ENCODE assay signal across 12 cellular contexts in the genomic region with DNA sequence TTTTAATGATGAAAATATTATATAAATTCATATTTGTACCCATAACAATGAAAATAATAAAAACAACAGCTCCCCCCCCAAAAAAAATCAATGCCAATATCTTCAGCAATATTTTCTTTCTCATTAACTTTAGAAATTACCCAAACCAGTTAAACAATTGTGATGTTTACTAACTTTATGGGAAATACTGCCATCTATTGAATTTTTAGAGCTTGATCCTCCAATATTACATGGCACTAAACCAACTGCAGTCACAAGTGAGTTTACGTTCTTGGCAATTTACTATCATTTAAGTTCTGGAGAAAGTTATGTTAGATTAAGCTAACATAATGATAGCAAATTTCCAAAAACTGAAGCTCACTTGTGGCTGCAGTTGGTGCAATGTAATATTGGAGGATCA.
DNase-seq lines count a peak whose midpoint lies in the region; ATAC-seq and TF ChIP-seq lines count a peak whose summit lies in the region.
"Had no signal": no experiment of that assay in that cellular context is flagged by ENCODE, and none has a peak within 500 bp of the region (broad histone marks: within the 10 kb centered on the region; RNA-seq: fewer than 3 reads in every experiment).

No MANE protein-coding gene starts in this region.

- H3K4me1 Mint-ChIP-seq in activated T-cell treated with anti-CD3 and anti-CD28 coated beads, Interleukin-2, amount 50 U/mL, for 24 hours (ENCODE audit: low read depth) = no peaks in the 10 kb centered on the region
- H3K4me1 Mint-ChIP-seq: activated naive CD8-positive, alpha-beta T cell treated with anti-CD3 and anti-CD28 coated beads, Interleukin-2, amount 10 ng/mL, durations not matched to agents 7 days and 5 days; naive B cell had no signal

- no peaks in the 10 kb centered on the region for H3K27me3 ChIP-seq in dorsolateral prefrontal cortex
- H3K27me3 ChIP-seq in upper lobe of right lung = no peaks in the 10 kb centered on the region
- H3K27me3 ChIP-seq in testis = no peaks in the 10 kb centered on the region

- no peak for TF ChIP-seq POLR2A in testis (IDR thresholded peaks at IDR 0.05)

- H3K27ac ChIP-seq in dorsolateral prefrontal cortex = no peak overlapping the region
- H3K27ac ChIP-seq in upper lobe of right lung = no peak overlapping the region
- no peak overlapping the region for H3K27ac ChIP-seq in testis

- no peaks in the 10 kb centered on the region for H3K36me3 ChIP-seq in upper lobe of right lung
- no peaks in the 10 kb centered on the region for H3K36me3 ChIP-seq in testis (ENCODE audit: low read depth, missing control alignments)

- H3K9me3 Mint-ChIP-seq in activated T-cell treated with anti-CD3 and anti-CD28 coated beads, Interleukin-2, amount 50 U/mL, for 24 hours = peaks cover 5% of the 10 kb centered on the region
- H3K9me3 Mint-ChIP-seq: activated naive CD8-positive, alpha-beta T cell treated with anti-CD3 and anti-CD28 coated beads, Interleukin-2, amount 10 ng/mL, durations not matched to agents 7 days and 5 days had no signal

- H3K4me1 ChIP-seq in upper lobe of right lung = no peaks in the 10 kb centered on the region
- H3K4me1 ChIP-seq in testis = no peaks in the 10 kb centered on the region

- H3K4me3 ChIP-seq in dorsolateral prefrontal cortex = no peak overlapping the region
- no peak overlapping the region for H3K4me3 ChIP-seq in upper lobe of right lung
- H3K4me3 ChIP-seq in testis = no peak overlapping the region

- no peak for ATAC-seq in upper lobe of right lung
- ATAC-seq in GM21528 (IDR thresholded peaks at IDR 0.05; ENCODE audit: low FRiP score, unreplicated experiment) = no peak

- intact Hi-C loops in dorsolateral prefrontal cortex (cut with DNase I) = loop anchor here in 1 of 2 donors (10.0 kb wide), 2 partner anchors 1144 to 1214 kb away; no protein-coding TSS in a partner anchor
- intact Hi-C loops in upper lobe of right lung (cut with DNase I) = no loop called here
- intact Hi-C loops in testis (cut with DNase I; ENCODE audit: low total_unique reads) = no loop called here

- no peaks in the 10 kb centered on the region for H3K27me3 Mint-ChIP-seq in activated T-cell treated with anti-CD3 and anti-CD28 coated beads, Interleukin-2, amount 50 U/mL, for 24 hours
- H3K27me3 Mint-ChIP-seq: activated naive CD8-positive, alpha-beta T cell treated with anti-CD3 and anti-CD28 coated beads, Interleukin-2, amount 10 ng/mL, durations not matched to agents 7 days and 5 days; naive B cell had no signal

- DNase-seq in SIG-M5 treated with dmso at 0.1 percent for 504 hours (lab: John Stamatoyannopoulos, UW; ENCODE audit: unreplicated experiment) (peak; percentile 56), SIG-M5 (lab: John Stamatoyannopoulos, UW) (no peak), NCI-H774 (lab: John Stamatoyannopoulos, UW) (peak; percentile 5), dorsolateral prefrontal cortex (no peak), upper lobe of right lung (no peak), testis (no peak)
- DNase-seq in activated T-cell treated with anti-CD3 and anti-CD28 coated beads, Interleukin-2, amount 50 U/mL, for 24 hours = no peak
- DNase-seq: activated naive CD8-positive, alpha-beta T cell treated with anti-CD3 and anti-CD28 coated beads, Interleukin-2, amount 10 ng/mL, durations not matched to agents 7 days and 5 days; foreskin melanocyte; naive B cell; T-helper 9 cell had no signal

- peak in 46 of 56 donors; percentile 10 to 62 (median 36) for TF ChIP-seq CTCF in dorsolateral prefrontal cortex (IDR thresholded peaks at IDR 0.05 in 54 of 56, conservative IDR thresholded peaks at IDR 0.05 in 2 of 56; ENCODE audit: low read depth in 1 of 56, partially characterized antibody in 56 of 56)
- peak; percentile 15 for TF ChIP-seq CTCF in upper lobe of right lung (IDR thresholded peaks at IDR 0.05)
- no peak for TF ChIP-seq CTCF in testis (IDR thresholded peaks at IDR 0.05)

- WGBS in testis, 2 donors = 30 to 38% methylated on average over 1 of the region's 1 CpG

- no peak overlapping the region for H3K27ac Mint-ChIP-seq in activated T-cell treated with anti-CD3 and anti-CD28 coated beads, Interleukin-2, amount 50 U/mL, for 24 hours
- H3K27ac Mint-ChIP-seq: activated naive CD8-positive, alpha-beta T cell treated with anti-CD3 and anti-CD28 coated beads, Interleukin-2, amount 10 ng/mL, durations not matched to agents 7 days and 5 days; naive B cell had no signal

- H3K4me3 Mint-ChIP-seq in activated T-cell treated with anti-CD3 and anti-CD28 coated beads, Interleukin-2, amount 50 U/mL, for 24 hours = no peak overlapping the region
- H3K4me3 Mint-ChIP-seq: activated naive CD8-positive, alpha-beta T cell treated with anti-CD3 and anti-CD28 coated beads, Interleukin-2, amount 10 ng/mL, durations not matched to agents 7 days and 5 days; naive B cell had no signal

- no peaks in the 10 kb centered on the region for H3K36me3 Mint-ChIP-seq in activated T-cell treated with anti-CD3 and anti-CD28 coated beads, Interleukin-2, amount 50 U/mL, for 24 hours (ENCODE audit: low read depth)
- H3K36me3 Mint-ChIP-seq: activated naive CD8-positive, alpha-beta T cell treated with anti-CD3 and anti-CD28 coated beads, Interleukin-2, amount 10 ng/mL, durations not matched to agents 7 days and 5 days; naive B cell had no signal

- H3K9me3 ChIP-seq in upper lobe of right lung (no peaks in the 10 kb centered on the region), testis (no peaks in the 10 kb centered on the region)

Comparison
In these comparisons a context has a peak if more than half of its experiments do, and no peak if none do; other contexts are left out.
1. DNase-seq: peak in SIG-M5 treated with dmso at 0.1 percent for 504 hours (single experiment) and NCI-H774 (single experiment); none in SIG-M5 (single experiment), dorsolateral prefrontal cortex (0 of 10), upper lobe of right lung (single experiment), testis (single experiment) and activated T-cell treated with anti-CD3 and anti-CD28 coated beads, Interleukin-2, amount 50 U/mL, for 24 hours (single experiment).
2. CTCF ChIP-seq: peak in dorsolateral prefrontal cortex (46 of 56) and upper lobe of right lung (single experiment); none in testis (0 of 3).